Comparison of ENCODE assay signal across 1 cellular context in the genomic region with DNA sequence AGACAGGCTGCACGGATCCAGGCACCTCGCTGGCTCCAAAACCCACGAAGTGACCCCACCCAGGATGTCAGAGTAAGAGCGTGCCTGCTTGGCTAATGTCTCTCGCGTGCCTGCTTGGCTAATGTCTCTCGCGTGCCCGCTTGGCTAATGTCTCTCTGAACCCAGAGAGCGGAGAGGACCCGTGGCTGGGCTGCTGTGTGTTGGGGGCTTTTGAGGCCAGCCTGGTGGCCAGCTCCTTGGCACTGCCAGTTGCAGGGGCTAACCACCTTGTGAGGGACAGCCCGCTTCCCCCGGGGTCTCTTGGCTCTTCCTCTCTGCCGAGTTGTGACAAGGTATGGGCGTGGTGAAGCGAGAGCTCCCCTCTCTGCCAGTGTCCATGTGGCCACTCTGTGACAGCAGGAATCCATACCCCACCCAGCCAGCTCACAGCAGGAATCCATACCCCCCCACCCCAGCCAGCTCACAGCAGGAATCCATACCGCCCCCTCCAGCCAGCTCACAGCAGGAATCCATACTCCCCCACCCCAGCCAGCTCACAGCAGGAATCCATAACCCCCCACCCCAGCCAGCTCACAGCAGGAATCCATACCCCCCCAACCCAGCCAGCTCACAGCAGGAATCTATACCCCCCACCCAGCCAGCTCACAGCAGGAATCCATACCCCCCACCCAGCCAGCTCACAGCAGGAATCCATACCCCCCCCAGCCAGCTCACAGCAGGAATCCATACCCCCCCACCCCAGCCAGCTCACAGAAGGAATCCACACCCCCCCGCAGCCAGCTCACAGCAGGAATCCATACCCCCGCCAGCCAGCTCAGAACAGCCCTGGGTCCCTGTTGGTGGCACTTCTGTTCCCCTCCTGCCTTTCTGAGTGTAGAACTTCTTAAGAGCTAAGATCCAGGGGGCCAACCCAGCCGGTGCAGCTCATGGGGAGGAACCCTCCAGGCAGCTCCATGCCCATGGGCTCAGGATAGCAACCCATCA.
TF ChIP-seq lines count a peak whose summit lies in the region.

No MANE protein-coding gene starts in this region.

TF ChIP-seq in SK-N-SH, 30 proteins besides CTCF, POLR2A, EP300 and RAD21 (continued from another document):
- TF ChIP-seq, protein P1, sequence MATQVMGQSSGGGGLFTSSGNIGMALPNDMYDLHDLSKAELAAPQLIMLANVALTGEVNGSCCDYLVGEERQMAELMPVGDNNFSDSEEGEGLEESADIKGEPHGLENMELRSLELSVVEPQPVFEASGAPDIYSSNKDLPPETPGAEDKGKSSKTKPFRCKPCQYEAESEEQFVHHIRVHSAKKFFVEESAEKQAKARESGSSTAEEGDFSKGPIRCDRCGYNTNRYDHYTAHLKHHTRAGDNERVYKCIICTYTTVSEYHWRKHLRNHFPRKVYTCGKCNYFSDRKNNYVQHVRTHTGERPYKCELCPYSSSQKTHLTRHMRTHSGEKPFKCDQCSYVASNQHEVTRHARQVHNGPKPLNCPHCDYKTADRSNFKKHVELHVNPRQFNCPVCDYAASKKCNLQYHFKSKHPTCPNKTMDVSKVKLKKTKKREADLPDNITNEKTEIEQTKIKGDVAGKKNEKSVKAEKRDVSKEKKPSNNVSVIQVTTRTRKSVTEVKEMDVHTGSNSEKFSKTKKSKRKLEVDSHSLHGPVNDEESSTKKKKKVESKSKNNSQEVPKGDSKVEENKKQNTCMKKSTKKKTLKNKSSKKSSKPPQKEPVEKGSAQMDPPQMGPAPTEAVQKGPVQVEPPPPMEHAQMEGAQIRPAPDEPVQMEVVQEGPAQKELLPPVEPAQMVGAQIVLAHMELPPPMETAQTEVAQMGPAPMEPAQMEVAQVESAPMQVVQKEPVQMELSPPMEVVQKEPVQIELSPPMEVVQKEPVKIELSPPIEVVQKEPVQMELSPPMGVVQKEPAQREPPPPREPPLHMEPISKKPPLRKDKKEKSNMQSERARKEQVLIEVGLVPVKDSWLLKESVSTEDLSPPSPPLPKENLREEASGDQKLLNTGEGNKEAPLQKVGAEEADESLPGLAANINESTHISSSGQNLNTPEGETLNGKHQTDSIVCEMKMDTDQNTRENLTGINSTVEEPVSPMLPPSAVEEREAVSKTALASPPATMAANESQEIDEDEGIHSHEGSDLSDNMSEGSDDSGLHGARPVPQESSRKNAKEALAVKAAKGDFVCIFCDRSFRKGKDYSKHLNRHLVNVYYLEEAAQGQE (IDR thresholded peaks at IDR 0.05; ENCODE audit: low read depth, low read length): no peak
- TF ChIP-seq YY1 (IDR thresholded peaks at IDR 0.05; ENCODE audit: low read depth) (no peak), TEAD4 (IDR thresholded peaks at IDR 0.05; ENCODE audit: borderline replicate concordance, insufficient read depth) (no peak), GABPA (IDR thresholded peaks at IDR 0.05; ENCODE audit: low read depth) (no peak), RXRA (IDR thresholded peaks at IDR 0.05; ENCODE audit: borderline replicate concordance, low read depth) (no peak), GATA2 (CRISPR knock-in tag; IDR thresholded peaks at IDR 0.05) (no peak), FOXM1 (IDR thresholded peaks at IDR 0.05; ENCODE audit: low read depth) (no peak), MXI1 (IDR thresholded peaks at IDR 0.05; ENCODE audit: low read depth, low read length) (no peak), SIN3A (IDR thresholded peaks at IDR 0.05; ENCODE audit: borderline replicate concordance, low read depth, low read length) (no peak), RCOR1 (IDR thresholded peaks at IDR 0.05; ENCODE audit: low read length) (no peak), SMC3 (IDR thresholded peaks at IDR 0.05; ENCODE audit: low read depth, low read length) (no peak), CHD2 (IDR thresholded peaks at IDR 0.05; ENCODE audit: low read length, partially characterized antibody) (no peak)
- TF ChIP-seq, protein P2, sequence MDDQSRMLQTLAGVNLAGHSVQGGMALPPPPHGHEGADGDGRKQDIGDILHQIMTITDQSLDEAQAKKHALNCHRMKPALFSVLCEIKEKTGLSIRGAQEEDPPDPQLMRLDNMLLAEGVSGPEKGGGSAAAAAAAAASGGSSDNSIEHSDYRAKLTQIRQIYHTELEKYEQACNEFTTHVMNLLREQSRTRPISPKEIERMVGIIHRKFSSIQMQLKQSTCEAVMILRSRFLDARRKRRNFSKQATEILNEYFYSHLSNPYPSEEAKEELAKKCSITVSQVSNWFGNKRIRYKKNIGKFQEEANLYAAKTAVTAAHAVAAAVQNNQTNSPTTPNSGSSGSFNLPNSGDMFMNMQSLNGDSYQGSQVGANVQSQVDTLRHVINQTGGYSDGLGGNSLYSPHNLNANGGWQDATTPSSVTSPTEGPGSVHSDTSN (IDR thresholded peaks at IDR 0.05): no peak
- TF ChIP-seq, protein P3, sequence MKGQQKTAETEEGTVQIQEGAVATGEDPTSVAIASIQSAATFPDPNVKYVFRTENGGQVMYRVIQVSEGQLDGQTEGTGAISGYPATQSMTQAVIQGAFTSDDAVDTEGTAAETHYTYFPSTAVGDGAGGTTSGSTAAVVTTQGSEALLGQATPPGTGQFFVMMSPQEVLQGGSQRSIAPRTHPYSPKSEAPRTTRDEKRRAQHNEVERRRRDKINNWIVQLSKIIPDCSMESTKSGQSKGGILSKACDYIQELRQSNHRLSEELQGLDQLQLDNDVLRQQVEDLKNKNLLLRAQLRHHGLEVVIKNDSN (IDR thresholded peaks at IDR 0.05; ENCODE audit: borderline replicate concordance, low read depth): no peak
- TF ChIP-seq, protein P4, sequence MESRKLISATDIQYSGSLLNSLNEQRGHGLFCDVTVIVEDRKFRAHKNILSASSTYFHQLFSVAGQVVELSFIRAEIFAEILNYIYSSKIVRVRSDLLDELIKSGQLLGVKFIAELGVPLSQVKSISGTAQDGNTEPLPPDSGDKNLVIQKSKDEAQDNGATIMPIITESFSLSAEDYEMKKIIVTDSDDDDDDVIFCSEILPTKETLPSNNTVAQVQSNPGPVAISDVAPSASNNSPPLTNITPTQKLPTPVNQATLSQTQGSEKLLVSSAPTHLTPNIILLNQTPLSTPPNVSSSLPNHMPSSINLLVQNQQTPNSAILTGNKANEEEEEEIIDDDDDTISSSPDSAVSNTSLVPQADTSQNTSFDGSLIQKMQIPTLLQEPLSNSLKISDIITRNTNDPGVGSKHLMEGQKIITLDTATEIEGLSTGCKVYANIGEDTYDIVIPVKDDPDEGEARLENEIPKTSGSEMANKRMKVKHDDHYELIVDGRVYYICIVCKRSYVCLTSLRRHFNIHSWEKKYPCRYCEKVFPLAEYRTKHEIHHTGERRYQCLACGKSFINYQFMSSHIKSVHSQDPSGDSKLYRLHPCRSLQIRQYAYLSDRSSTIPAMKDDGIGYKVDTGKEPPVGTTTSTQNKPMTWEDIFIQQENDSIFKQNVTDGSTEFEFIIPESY (IDR thresholded peaks at IDR 0.05; ENCODE audit: borderline replicate concordance, low read depth): no peak
- TF ChIP-seq, protein P5, sequence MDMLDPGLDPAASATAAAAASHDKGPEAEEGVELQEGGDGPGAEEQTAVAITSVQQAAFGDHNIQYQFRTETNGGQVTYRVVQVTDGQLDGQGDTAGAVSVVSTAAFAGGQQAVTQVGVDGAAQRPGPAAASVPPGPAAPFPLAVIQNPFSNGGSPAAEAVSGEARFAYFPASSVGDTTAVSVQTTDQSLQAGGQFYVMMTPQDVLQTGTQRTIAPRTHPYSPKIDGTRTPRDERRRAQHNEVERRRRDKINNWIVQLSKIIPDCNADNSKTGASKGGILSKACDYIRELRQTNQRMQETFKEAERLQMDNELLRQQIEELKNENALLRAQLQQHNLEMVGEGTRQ (IDR thresholded peaks at IDR 0.05; ENCODE audit: borderline replicate concordance, low read depth, low read length): no peak
